9 cellular contexts compared by ENCODE assay signal in the genomic region with DNA sequence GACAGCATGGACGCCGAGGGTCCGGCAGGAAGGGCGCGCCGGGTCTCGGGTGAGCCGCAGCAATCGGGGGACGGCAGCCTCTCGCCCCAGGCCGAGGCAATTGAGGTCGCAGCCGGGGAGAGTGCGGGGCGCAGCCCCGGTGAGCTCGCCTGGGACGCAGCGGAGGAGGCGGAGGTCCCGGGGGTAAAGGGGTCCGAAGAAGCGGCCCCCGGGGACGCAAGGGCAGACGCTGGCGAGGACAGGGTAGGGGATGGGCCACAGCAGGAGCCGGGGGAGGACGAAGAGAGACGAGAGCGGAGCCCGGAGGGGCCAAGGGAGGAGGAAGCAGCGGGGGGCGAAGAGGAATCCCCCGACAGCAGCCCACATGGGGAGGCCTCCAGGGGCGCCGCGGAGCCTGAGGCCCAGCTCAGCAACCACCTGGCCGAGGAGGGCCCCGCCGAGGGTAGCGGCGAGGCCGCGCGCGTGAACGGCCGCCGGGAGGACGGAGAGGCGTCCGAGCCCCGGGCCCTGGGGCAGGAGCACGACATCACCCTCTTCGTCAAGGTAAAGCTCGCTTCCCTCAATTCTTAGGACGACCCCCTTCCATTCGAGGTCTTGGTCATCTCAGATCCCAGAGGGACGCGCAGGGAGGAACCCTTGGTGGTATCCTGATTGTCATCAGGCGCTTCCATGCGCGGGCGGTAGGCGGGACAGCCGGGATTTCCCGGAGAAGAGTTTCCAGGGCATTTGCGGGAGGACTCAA. TPM values are rescaled to one million over a fixed set of nuclear protein-coding genes. Genes with fewer than 3 reads are reported as not detected.
DNase-seq lines count a peak whose midpoint lies in the region; ATAC-seq and TF ChIP-seq lines count a peak whose summit lies in the region.
"Had no signal": no experiment of that assay in that cellular context is flagged by ENCODE, and none has a peak within 500 bp of the region (broad histone marks: within the 10 kb centered on the region; RNA-seq: fewer than 3 reads in every experiment).

No MANE protein-coding gene starts in this region.

- no peaks in the 10 kb centered on the region for H3K9me3 Mint-ChIP-seq in endothelial cell (ENCODE audit: unreplicated experiment)
- no peaks in the 10 kb centered on the region for H3K9me3 Mint-ChIP-seq in natural killer cell treated with Interleukin-12 subunit alpha and Interleukin-12 subunit beta and Interleukin-15 and Interleukin-18, amount 100 ng/mL, for 72 hours

- no peak overlapping the region for H3K9ac ChIP-seq in HUES48 (ENCODE audit: low read depth, low read length)

- H3K27me3 ChIP-seq in HUES48 (ENCODE audit: control insufficient read depth, insufficient read depth, low read length): peaks cover 66% of the 10 kb centered on the region

- peak; percentile 30 for DNase-seq in AG20443 (ENCODE audit: low spot score)
- DNase-seq in endothelial cell (ENCODE audit: low spot score): peak; percentile 29
- no peak for DNase-seq in natural killer cell treated with Interleukin-12 subunit alpha and Interleukin-12 subunit beta and Interleukin-15 and Interleukin-18, amount 100 ng/mL, for 72 hours (ENCODE audit: low spot score)
- DNase-seq in SW480 (ENCODE audit: low spot score): no peak
- no peak for DNase-seq in SKM-1 (lab: John Stamatoyannopoulos, UW; ENCODE audit: unreplicated experiment)
- DNase-seq in germinal center (ENCODE audit: low spot score): no peak
- DNase-seq: midbrain had no signal

- H3K9me3 ChIP-seq in HUES48 (ENCODE audit: control insufficient read depth, insufficient read depth, low read length): no peaks in the 10 kb centered on the region

- no peaks in the 10 kb centered on the region for H3K36me3 ChIP-seq in HUES48 (ENCODE audit: control insufficient read depth, insufficient read depth, low read length)

- H3K27ac Mint-ChIP-seq in endothelial cell (ENCODE audit: unreplicated experiment): no peak overlapping the region
- H3K27ac Mint-ChIP-seq in natural killer cell treated with Interleukin-12 subunit alpha and Interleukin-12 subunit beta and Interleukin-15 and Interleukin-18, amount 100 ng/mL, for 72 hours: no peak overlapping the region

- peak overlapping the region; percentile 47 for H3K4me3 Mint-ChIP-seq in endothelial cell (ENCODE audit: unreplicated experiment)
- peak overlapping the region; percentile 14 for H3K4me3 Mint-ChIP-seq in natural killer cell treated with Interleukin-12 subunit alpha and Interleukin-12 subunit beta and Interleukin-15 and Interleukin-18, amount 100 ng/mL, for 72 hours

- no peak overlapping the region for H3K27ac ChIP-seq in HUES48 (ENCODE audit: low read depth, low read length)

- no peak for TF ChIP-seq CTCF in endothelial cell (IDR thresholded peaks at IDR 0.05; ENCODE audit: unreplicated experiment)

- peaks cover 10% of the 10 kb centered on the region for H3K27me3 Mint-ChIP-seq in endothelial cell (ENCODE audit: unreplicated experiment)
- H3K27me3 Mint-ChIP-seq in natural killer cell treated with Interleukin-12 subunit alpha and Interleukin-12 subunit beta and Interleukin-15 and Interleukin-18, amount 100 ng/mL, for 72 hours: peaks cover 33 to 54% of the 10 kb centered on the region in 2 donors

- H3K36me3 Mint-ChIP-seq in endothelial cell (ENCODE audit: low read depth, unreplicated experiment): peaks cover 7% of the 10 kb centered on the region
- H3K36me3 Mint-ChIP-seq in natural killer cell treated with Interleukin-12 subunit alpha and Interleukin-12 subunit beta and Interleukin-15 and Interleukin-18, amount 100 ng/mL, for 72 hours: no peaks in the 10 kb centered on the region

- peaks cover 16% of the 10 kb centered on the region for H3K4me1 Mint-ChIP-seq in endothelial cell (ENCODE audit: unreplicated experiment)
- peaks cover 0 to 3% of the 10 kb centered on the region in 2 donors for H3K4me1 Mint-ChIP-seq in natural killer cell treated with Interleukin-12 subunit alpha and Interleukin-12 subunit beta and Interleukin-15 and Interleukin-18, amount 100 ng/mL, for 72 hours (ENCODE audit: low read depth in 2 of 2)

- H3K4me1 ChIP-seq in HUES48 (ENCODE audit: control insufficient read depth, insufficient read depth, low read length): peaks cover 14% of the 10 kb centered on the region

- H3K4me3 ChIP-seq in HUES48 (ENCODE audit: low read depth, low read length): peak overlapping the region; percentile 75

- peak; percentile 11 to 32 for ATAC-seq in natural killer cell treated with Interleukin-12 subunit alpha and Interleukin-12 subunit beta and Interleukin-15 and Interleukin-18, amount 100 ng/mL, for 72 hours
- ATAC-seq in activated CD4-positive, CD25-positive, alpha-beta regulatory T cell treated with anti-CD3 and anti-CD28 coated beads, Interleukin-2, amount 50 U/mL, for 24 hours: no peak

RNA-seq across cellular contexts. Expression of a gene that starts 1.6 kb away (rescaled TPM):
- 5.4 TPM for total RNA-seq in endothelial cell (ENCODE audit: unreplicated experiment)
- under 1 TPM; 0.45 to 0.50 TPM for total RNA-seq in natural killer cell treated with Interleukin-12 subunit alpha and Interleukin-12 subunit beta and Interleukin-15 and Interleukin-18, amount 100 ng/mL, for 72 hours

RNA-seq across cellular contexts. Expression of a gene that starts 55.5 kb away (rescaled TPM):
- 9.1 TPM for total RNA-seq in endothelial cell (ENCODE audit: unreplicated experiment)
- 10 to 100 TPM; 10.1 to 11.5 TPM for total RNA-seq in natural killer cell treated with Interleukin-12 subunit alpha and Interleukin-12 subunit beta and Interleukin-15 and Interleukin-18, amount 100 ng/mL, for 72 hours

Comparison
In these comparisons a context has a peak if more than half of its experiments do, and no peak if none do; other contexts are left out.
1. DNase-seq: peak in AG20443 (single experiment) and endothelial cell (single experiment); none in natural killer cell treated with Interleukin-12 subunit alpha and Interleukin-12 subunit beta and Interleukin-15 and Interleukin-18, amount 100 ng/mL, for 72 hours (single experiment), SW480 (single experiment), SKM-1 (single experiment) and germinal center (single experiment).
2. ATAC-seq: peak in natural killer cell treated with Interleukin-12 subunit alpha and Interleukin-12 subunit beta and Interleukin-15 and Interleukin-18, amount 100 ng/mL, for 72 hours (2 of 2); none in activated CD4-positive, CD25-positive, alpha-beta regulatory T cell treated with anti-CD3 and anti-CD28 coated beads, Interleukin-2, amount 50 U/mL, for 24 hours (0 of 2).